Comparison of ENCODE assay signal across 16 cellular contexts in genomic region chr18:28075501-28075900, GRCh38.
A peak's percentile ranks its signal among the peaks of the same experiment; 100 is the strongest.
DNase-seq lines count a peak whose midpoint lies in the region; ATAC-seq, FAIRE-seq and TF ChIP-seq lines count a peak whose summit lies in the region.
"Had no signal": no experiment of that assay in that cellular context is flagged by ENCODE, and none has a peak within 500 bp of the region (broad histone marks: within the 10 kb centered on the region; RNA-seq: fewer than 3 reads in every experiment).

No MANE protein-coding gene starts in this region.

- no peaks in the 10 kb centered on the region for H3K27me3 ChIP-seq in bronchial epithelial cell (ENCODE audit: control insufficient read depth, insufficient read depth, low read length)
- H3K27me3 ChIP-seq: left lung, neutrophil, SJSA1 had no signal

- TF ChIP-seq CTCF in bronchial epithelial cell (IDR thresholded peaks at IDR 0.05; ENCODE audit: insufficient read depth, low read length, severe bottlenecking), result no peak

- peak; percentile 97 for FAIRE-seq in bronchial epithelial cell (lab: Jason Lieb, UNC)
- FAIRE-seq: frontal cortex had no signal

- peak; percentile 38 for DNase-seq in A172 (ENCODE audit: low spot score)
- peak; percentile 23 for DNase-seq in HT1080 (ENCODE audit: low read depth)
- no peak for DNase-seq in bronchial epithelial cell (ENCODE audit: low read depth)
- DNase-seq in kidney tubule cell (ENCODE audit: low spot score), result peak; percentile 44
- DNase-seq in NCI-H146 treated with DMSO at 0.1 percent for 48 hours (lab: John Stamatoyannopoulos, UW; ENCODE audit: unreplicated experiment), result no peak
- DNase-seq in activated effector memory CD4-positive, alpha-beta T cell treated with Interleukin-2 at 50 U/mL for 16 hours, result no peak
- DNase-seq in NCI-H1417 treated with DMSO at 0.1 percent for 48 hours (lab: John Stamatoyannopoulos, UW), result no peak
- DNase-seq: DND-41; left lung; NCI-H1105 treated with DMSO at 0.1 percent for 48 hours; NCI-H524 treated with DMSO at 0.1 percent for 48 hours; stimulated activated CD4-positive, alpha-beta T cell treated with anti-CD3 and anti-CD28 coated beads, Interleukin-12 subunit alpha, Interleukin-12 subunit beta, amount 100 ng/mL, for 4 hours had no signal

- ATAC-seq in GM21423 (IDR thresholded peaks at IDR 0.05; ENCODE audit: unreplicated experiment), result no peak
- ATAC-seq: left lung had no signal

- no peak overlapping the region for H3K4me3 ChIP-seq in bronchial epithelial cell (ENCODE audit: low read depth, low read length)
- H3K4me3 ChIP-seq: left lung, SJSA1 had no signal

- H3K36me3 ChIP-seq in bronchial epithelial cell (ENCODE audit: control insufficient read depth, insufficient read depth, low read length), result no peaks in the 10 kb centered on the region
- H3K36me3 ChIP-seq: left lung, neutrophil, SJSA1 had no signal

Comparison
In these comparisons a context has a peak if more than half of its experiments do, and no peak if none do; other contexts are left out.
1. DNase-seq: peak in A172 (single experiment), HT1080 (single experiment) and kidney tubule cell (single experiment); none in bronchial epithelial cell (single experiment), NCI-H146 treated with DMSO at 0.1 percent for 48 hours (single experiment), activated effector memory CD4-positive, alpha-beta T cell treated with Interleukin-2 at 50 U/mL for 16 hours (single experiment) and NCI-H1417 treated with DMSO at 0.1 percent for 48 hours (single experiment).